Comparison of ENCODE assay signal across 25 cellular contexts in the genomic region with DNA sequence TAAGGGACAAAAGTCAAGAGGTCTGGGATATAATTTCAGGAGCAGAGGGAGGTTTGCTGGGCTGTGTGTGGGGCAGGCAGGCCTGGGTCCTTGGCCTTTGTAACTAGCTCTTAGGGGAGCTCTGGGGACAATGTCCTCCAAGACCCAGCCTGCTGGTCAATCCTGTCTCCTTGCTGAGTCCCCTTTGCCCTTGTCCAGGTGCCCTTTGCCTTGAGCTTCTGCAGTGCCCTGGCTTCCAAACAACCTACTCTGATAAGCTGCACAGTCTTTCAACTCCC. TPM values are rescaled to one million over a fixed set of nuclear protein-coding genes. Genes with fewer than 3 reads are reported as not detected.
"Had no signal": no experiment of that assay in that cellular context is flagged by ENCODE, and none has a peak within 500 bp of the region (broad histone marks: within the 10 kb centered on the region; RNA-seq: fewer than 3 reads in every experiment).

No MANE protein-coding gene starts in this region.

- FAIRE-seq: endometrium, kidney had no signal

- H3K36me3 ChIP-seq: adrenal gland, colonic mucosa, gastrocnemius medialis, lower lobe of right lung, sigmoid colon, suprapubic skin, tibial artery had no signal

- H3K4me3 ChIP-seq: adrenal gland, body of pancreas, colonic mucosa, lower lobe of right lung, sigmoid colon, suprapubic skin, tibial artery had no signal

- H3K27ac ChIP-seq: adrenal gland, colonic mucosa, gastrocnemius medialis, lower lobe of right lung, sigmoid colon, suprapubic skin, tibial artery had no signal

- H3K4me1 ChIP-seq: gastrocnemius medialis had no signal

- H3K27me3 ChIP-seq: adrenal gland, body of pancreas, colonic mucosa, gastrocnemius medialis, sigmoid colon, suprapubic skin, tibial artery had no signal

- H3K9me3 ChIP-seq: adrenal gland, body of pancreas, colonic mucosa, gastrocnemius medialis, sigmoid colon, suprapubic skin, tibial artery had no signal

- DNase-seq: activated CD4-positive, alpha-beta T cell treated with anti-CD3 and anti-CD28 coated beads for 1 hour; activated CD8-positive, alpha-beta memory T cell treated with anti-CD3 and anti-CD28 coated beads, Interleukin-2, amount 10 ng/mL, durations not matched to agents 7 days and 5 days; activated CD8-positive, alpha-beta T cell treated with anti-CD3 and anti-CD28 coated beads, Interleukin-2, amount 10 ng/mL, durations not matched to agents 7 days and 5 days; activated naive CD4-positive, alpha-beta T cell; aorta; cerebellar nuclear complex; colonic mucosa; effector CD8-positive, alpha-beta T cell; gastrocnemius medialis; glutamatergic neuron; immature natural killer cell; kidney; left colon; lower lobe of right lung; sigmoid colon; stimulated activated CD4-positive, alpha-beta T cell treated with anti-CD3 and anti-CD28 coated beads, Interleukin-15, amount 100 ng/mL, for 24 hours; stimulated activated CD4-positive, alpha-beta T cell treated with anti-CD3 and anti-CD28 coated beads, Interleukin-2, amount 100 ng/mL, for 24 hours; stimulated activated naive CD4-positive, alpha-beta T cell; T-helper 9 cell; tibial artery had no signal

RNA-seq across cellular contexts. Expression of gene REEP1, which starts 30.0 kb away (rescaled TPM):
- total RNA-seq: natural killer cell treated with Interleukin-12 subunit alpha and Interleukin-12 subunit beta and Interleukin-15 and Interleukin-18, amount 100 ng/mL, for 72 hours had no signal
- polyA plus RNA-seq: immature natural killer cell had no signal
